27 cellular contexts compared by ENCODE assay signal in genomic region chr11:103354656-103355055, GRCh38.
"Had no signal": no experiment of that assay in that cellular context is flagged by ENCODE, and none has a peak within 500 bp of the region (broad histone marks: within the 10 kb centered on the region; RNA-seq: fewer than 3 reads in every experiment).

No MANE protein-coding gene starts in this region.

- H3K4me2 ChIP-seq: hepatocyte had no signal

- ATAC-seq: activated CD4-positive, alpha-beta T cell treated with anti-CD3 and anti-CD28 coated beads for 36 hours; activated naive CD4-positive, alpha-beta T cell treated with anti-CD3 and anti-CD28 coated beads, Interleukin-2, amount 50 U/mL, for 72 hours; activated T-cell treated with anti-CD3 and anti-CD28 coated beads, Interleukin-2, amount 50 U/mL, for 72 hours; gastroesophageal sphincter; heart right ventricle had no signal

- H3K36me3 Mint-ChIP-seq: activated naive CD4-positive, alpha-beta T cell treated with anti-CD3 and anti-CD28 coated beads, Interleukin-2, amount 10 ng/mL, durations not matched to agents 7 days and 5 days; activated naive CD4-positive, alpha-beta T cell treated with anti-CD3 and anti-CD28 coated beads, Interleukin-2, amount 50 U/mL, for 72 hours; activated naive CD8-positive, alpha-beta T cell treated with anti-CD3 and anti-CD28 coated beads, Interleukin-2, amount 10 ng/mL, durations not matched to agents 7 days and 5 days had no signal

- H3K27me3 ChIP-seq: brain microvascular endothelial cell, esophagus squamous epithelium, gastroesophageal sphincter, heart right ventricle, hepatocyte had no signal

- DNase-seq: activated CD4-positive, alpha-beta memory T cell treated with anti-CD3 and anti-CD28 coated beads, Interleukin-2, amount 10 ng/mL, durations not matched to agents 7 days and 5 days; activated CD4-positive, alpha-beta T cell treated with anti-CD3 and anti-CD28 coated beads for 36 hours; activated CD4-positive, alpha-beta T cell treated with anti-CD3 and anti-CD28 coated beads, Interleukin-2, amount 10 ng/mL, durations not matched to agents 24 days and 14 days; activated CD4-positive, CD25-positive, alpha-beta regulatory T cell; activated CD4-positive, CD25-positive, alpha-beta regulatory T cell treated with anti-CD3 and anti-CD28 coated beads, Interleukin-2, amount 50 U/mL, for 72 hours; activated CD8-positive, alpha-beta memory T cell treated with anti-CD3 and anti-CD28 coated beads, Interleukin-2, amount 50 U/mL, for 48 hours; activated gamma-delta T cell; activated naive CD4-positive, alpha-beta T cell; activated naive CD4-positive, alpha-beta T cell treated with anti-CD3 and anti-CD28 coated beads, Interleukin-2, amount 10 ng/mL, durations not matched to agents 7 days and 5 days; activated naive CD8-positive, alpha-beta T cell treated with anti-CD3 and anti-CD28 coated beads, Interleukin-2, amount 10 ng/mL, durations not matched to agents 7 days and 5 days; activated T-cell treated with anti-CD3 and anti-CD28 coated beads for 4 hours; activated T-cell treated with anti-CD3 and anti-CD28 coated beads, Interleukin-2, amount 50 U/mL, for 24 hours; activated T-cell treated with anti-CD3 and anti-CD28 coated beads, Interleukin-2, amount 50 U/mL, for 72 hours; amniotic stem cell; anterior cingulate cortex; brain microvascular endothelial cell; cortex of kidney; effector CD8-positive, alpha-beta T cell; esophagus squamous epithelium; foreskin melanocyte; heart right ventricle; T-helper 2 cell had no signal

- H3K27ac ChIP-seq: brain microvascular endothelial cell, epithelial cell of prostate, esophagus squamous epithelium, gastroesophageal sphincter, heart right ventricle, hepatocyte had no signal

- H3K9me3 Mint-ChIP-seq: activated CD4-positive, alpha-beta memory T cell treated with anti-CD3 and anti-CD28 coated beads, Interleukin-2, amount 10 ng/mL, durations not matched to agents 7 days and 5 days; activated CD4-positive, alpha-beta T cell treated with anti-CD3 and anti-CD28 coated beads, Interleukin-2, amount 10 ng/mL, durations not matched to agents 24 days and 14 days; activated naive CD4-positive, alpha-beta T cell treated with anti-CD3 and anti-CD28 coated beads, Interleukin-2, amount 10 ng/mL, durations not matched to agents 7 days and 5 days; activated naive CD4-positive, alpha-beta T cell treated with anti-CD3 and anti-CD28 coated beads, Interleukin-2, amount 50 U/mL, for 72 hours; activated naive CD8-positive, alpha-beta T cell treated with anti-CD3 and anti-CD28 coated beads, Interleukin-2, amount 10 ng/mL, durations not matched to agents 7 days and 5 days; activated T-cell treated with anti-CD3 and anti-CD28 coated beads, Interleukin-2, amount 50 U/mL, for 24 hours had no signal

- H3K4me3 Mint-ChIP-seq: activated CD4-positive, alpha-beta memory T cell treated with anti-CD3 and anti-CD28 coated beads, Interleukin-2, amount 10 ng/mL, durations not matched to agents 7 days and 5 days; activated CD4-positive, alpha-beta T cell treated with anti-CD3 and anti-CD28 coated beads for 36 hours; activated CD4-positive, alpha-beta T cell treated with anti-CD3 and anti-CD28 coated beads, Interleukin-2, amount 10 ng/mL, durations not matched to agents 24 days and 14 days; activated naive CD4-positive, alpha-beta T cell treated with anti-CD3 and anti-CD28 coated beads, Interleukin-2, amount 10 ng/mL, durations not matched to agents 7 days and 5 days; activated naive CD8-positive, alpha-beta T cell treated with anti-CD3 and anti-CD28 coated beads, Interleukin-2, amount 10 ng/mL, durations not matched to agents 7 days and 5 days; activated T-cell treated with anti-CD3 and anti-CD28 coated beads, Interleukin-2, amount 50 U/mL, for 24 hours; activated T-cell treated with anti-CD3 and anti-CD28 coated beads, Interleukin-2, amount 50 U/mL, for 72 hours; central memory CD8-positive, alpha-beta T cell had no signal

- H3K4me1 ChIP-seq: esophagus squamous epithelium, gastroesophageal sphincter, heart right ventricle had no signal

- H2AFZ ChIP-seq: hepatocyte had no signal

- H3K4me3 ChIP-seq: esophagus squamous epithelium, gastroesophageal sphincter, heart right ventricle, hepatocyte had no signal

- H3K27ac Mint-ChIP-seq: activated CD4-positive, alpha-beta memory T cell treated with anti-CD3 and anti-CD28 coated beads, Interleukin-2, amount 10 ng/mL, durations not matched to agents 7 days and 5 days; activated CD4-positive, alpha-beta T cell treated with anti-CD3 and anti-CD28 coated beads for 36 hours; activated CD4-positive, alpha-beta T cell treated with anti-CD3 and anti-CD28 coated beads, Interleukin-2, amount 10 ng/mL, durations not matched to agents 24 days and 14 days; activated naive CD4-positive, alpha-beta T cell treated with anti-CD3 and anti-CD28 coated beads, Interleukin-2, amount 10 ng/mL, durations not matched to agents 7 days and 5 days; activated naive CD4-positive, alpha-beta T cell treated with anti-CD3 and anti-CD28 coated beads, Interleukin-2, amount 50 U/mL, for 72 hours; activated naive CD8-positive, alpha-beta T cell treated with anti-CD3 and anti-CD28 coated beads, Interleukin-2, amount 10 ng/mL, durations not matched to agents 7 days and 5 days; activated T-cell treated with anti-CD3 and anti-CD28 coated beads, Interleukin-2, amount 50 U/mL, for 24 hours; activated T-cell treated with anti-CD3 and anti-CD28 coated beads, Interleukin-2, amount 50 U/mL, for 72 hours had no signal

- H3K27me3 Mint-ChIP-seq: activated CD4-positive, alpha-beta memory T cell treated with anti-CD3 and anti-CD28 coated beads, Interleukin-2, amount 10 ng/mL, durations not matched to agents 7 days and 5 days; activated CD4-positive, alpha-beta T cell treated with anti-CD3 and anti-CD28 coated beads for 36 hours; activated CD4-positive, alpha-beta T cell treated with anti-CD3 and anti-CD28 coated beads, Interleukin-2, amount 10 ng/mL, durations not matched to agents 24 days and 14 days; activated naive CD4-positive, alpha-beta T cell treated with anti-CD3 and anti-CD28 coated beads, Interleukin-2, amount 10 ng/mL, durations not matched to agents 7 days and 5 days; activated naive CD8-positive, alpha-beta T cell treated with anti-CD3 and anti-CD28 coated beads, Interleukin-2, amount 10 ng/mL, durations not matched to agents 7 days and 5 days; activated T-cell treated with anti-CD3 and anti-CD28 coated beads, Interleukin-2, amount 50 U/mL, for 24 hours; central memory CD8-positive, alpha-beta T cell had no signal

- H3K4me1 Mint-ChIP-seq: activated CD4-positive, alpha-beta memory T cell treated with anti-CD3 and anti-CD28 coated beads, Interleukin-2, amount 10 ng/mL, durations not matched to agents 7 days and 5 days; activated CD4-positive, alpha-beta T cell treated with anti-CD3 and anti-CD28 coated beads for 36 hours; activated CD4-positive, alpha-beta T cell treated with anti-CD3 and anti-CD28 coated beads, Interleukin-2, amount 10 ng/mL, durations not matched to agents 24 days and 14 days; activated naive CD4-positive, alpha-beta T cell treated with anti-CD3 and anti-CD28 coated beads, Interleukin-2, amount 10 ng/mL, durations not matched to agents 7 days and 5 days; activated naive CD8-positive, alpha-beta T cell treated with anti-CD3 and anti-CD28 coated beads, Interleukin-2, amount 10 ng/mL, durations not matched to agents 7 days and 5 days; central memory CD8-positive, alpha-beta T cell had no signal

- H3K79me2 ChIP-seq: hepatocyte had no signal

- H3K9me3 ChIP-seq: esophagus squamous epithelium, gastroesophageal sphincter, heart right ventricle had no signal

- H3K36me3 ChIP-seq: brain microvascular endothelial cell, heart right ventricle had no signal
